Comparison of ENCODE assay signal across 27 cellular contexts in the genomic region with DNA sequence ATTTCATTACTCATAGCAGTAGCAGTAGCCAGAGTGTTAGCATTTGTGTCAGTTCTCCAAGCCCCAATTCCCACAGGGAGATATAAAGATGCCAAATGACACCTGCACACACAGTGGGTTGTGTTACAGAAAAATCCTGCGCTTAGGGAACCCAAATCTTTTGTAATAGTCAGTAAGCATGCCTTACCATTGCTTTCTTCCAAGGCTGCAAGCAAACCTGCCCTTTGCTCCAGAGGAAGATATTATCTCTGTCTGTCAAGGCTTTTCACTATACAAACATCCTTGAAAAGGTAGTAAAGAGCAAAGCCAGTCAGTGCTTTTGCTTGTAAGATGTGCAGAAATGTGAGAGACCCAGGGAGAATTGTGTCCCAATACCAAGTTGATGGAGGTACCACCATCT. TPM values are rescaled to one million over a fixed set of nuclear protein-coding genes. Genes with fewer than 3 reads are reported as not detected.
"Had no signal": no experiment of that assay in that cellular context is flagged by ENCODE, and none has a peak within 500 bp of the region (broad histone marks: within the 10 kb centered on the region; RNA-seq: fewer than 3 reads in every experiment).

No MANE protein-coding gene starts in this region.

- FAIRE-seq: colon, islet of Langerhans, urothelium cell line had no signal

- H3K4me1 Mint-ChIP-seq: stimulated activated effector memory CD8-positive, alpha-beta T cell treated with anti-CD3 and anti-CD28 coated beads, Interleukin-12 subunit alpha, Interleukin-12 subunit beta, amount 100 ng/mL, for 72 hours had no signal

- H3K36me3 Mint-ChIP-seq: stimulated activated effector memory CD8-positive, alpha-beta T cell treated with anti-CD3 and anti-CD28 coated beads, Interleukin-12 subunit alpha, Interleukin-12 subunit beta, amount 100 ng/mL, for 72 hours had no signal

- H3K36me3 ChIP-seq: esophagus muscularis mucosa, heart right ventricle, left lung, prostate gland, right atrium auricular region, tibial nerve, upper lobe of left lung had no signal

- H3K4me1 ChIP-seq: prostate gland had no signal

- H3K4me3 Mint-ChIP-seq: naive thymus-derived CD8-positive, alpha-beta T cell; nephron progenitor cell; stimulated activated effector memory CD8-positive, alpha-beta T cell treated with anti-CD3 and anti-CD28 coated beads, Interleukin-12 subunit alpha, Interleukin-12 subunit beta, amount 100 ng/mL, for 72 hours had no signal

- ATAC-seq: heart right ventricle; left cardiac atrium; left lung; naive thymus-derived CD8-positive, alpha-beta T cell; sciatic nerve; stimulated activated effector memory CD8-positive, alpha-beta T cell treated with anti-CD3 and anti-CD28 coated beads, Interleukin-12 subunit alpha, Interleukin-12 subunit beta, amount 100 ng/mL, for 72 hours; stimulated activated naive CD8-positive, alpha-beta T cell treated with anti-CD3 and anti-CD28 coated beads, Interleukin-15, Interleukin-2, amounts not matched to agents 100 U/mL and 50 U/mL, for 24 hours had no signal

- H3K9me3 Mint-ChIP-seq: nephron progenitor cell; stimulated activated effector memory CD8-positive, alpha-beta T cell treated with anti-CD3 and anti-CD28 coated beads, Interleukin-12 subunit alpha, Interleukin-12 subunit beta, amount 100 ng/mL, for 72 hours had no signal

- H3K27ac ChIP-seq: esophagus muscularis mucosa, heart right ventricle, left lung, prostate gland, right atrium auricular region, testis, tibial nerve, upper lobe of left lung had no signal

- H3K27me3 ChIP-seq: dorsolateral prefrontal cortex, right atrium auricular region, testis, tibial nerve, upper lobe of left lung had no signal

- H3K9me3 ChIP-seq: esophagus muscularis mucosa, heart right ventricle, left lung, prostate gland, right atrium auricular region, testis, tibial nerve, upper lobe of left lung had no signal

- DNase-seq: dorsolateral prefrontal cortex; effector CD4-positive, alpha-beta T cell; foreskin melanocyte; glutamatergic neuron; heart right ventricle; hippocampal formation; left cardiac atrium; left lung; naive thymus-derived CD8-positive, alpha-beta T cell; nephron progenitor cell; nucleus accumbens; stimulated activated CD4-positive, alpha-beta T cell treated with anti-CD3 and anti-CD28 coated beads, Interleukin-2, amount 100 ng/mL, for 24 hours; stimulated activated CD4-positive, alpha-beta T cell treated with anti-CD3 and anti-CD28 coated beads, Interleukin-4, amount 100 ng/mL, for 24 hours; stimulated activated naive CD8-positive, alpha-beta T cell treated with anti-CD3 and anti-CD28 coated beads, Interleukin-15, Interleukin-2, amounts not matched to agents 100 U/mL and 50 U/mL, for 24 hours; substantia nigra; testis; upper lobe of left lung had no signal

- H3K4me3 ChIP-seq: dorsolateral prefrontal cortex, esophagus muscularis mucosa, heart right ventricle, left lung, prostate gland, right atrium auricular region, testis, tibial nerve, upper lobe of left lung had no signal

- H3K27ac Mint-ChIP-seq: naive thymus-derived CD8-positive, alpha-beta T cell; nephron progenitor cell; stimulated activated effector memory CD8-positive, alpha-beta T cell treated with anti-CD3 and anti-CD28 coated beads, Interleukin-12 subunit alpha, Interleukin-12 subunit beta, amount 100 ng/mL, for 72 hours had no signal

RNA-seq across cellular contexts. Expression of gene ANKDD1B, which starts 2.9 kb away (rescaled TPM):
- total RNA-seq: myocyte, right atrium auricular region had no signal
